Comparison of ENCODE assay signal across 1 cellular context in genomic region chr19:42400404-42400803, GRCh38.
A peak's percentile ranks its signal among the peaks of the same experiment; 100 is the strongest.
TF ChIP-seq lines count a peak whose summit lies in the region.

No MANE protein-coding gene starts in this region.

TF ChIP-seq in A549, 52 proteins besides CTCF, POLR2A, EP300 and RAD21:
- TF ChIP-seq JUNB (IDR thresholded peaks at IDR 0.05) (no peak), FOSL2 (IDR thresholded peaks at IDR 0.05) (no peak), FOSL2 (CRISPR knock-in tag; IDR thresholded peaks at IDR 0.05) (no peak), ZFP36 (IDR thresholded peaks at IDR 0.05; ENCODE audit: borderline replicate concordance, partially characterized antibody) (peak; percentile 68)
